18 cellular contexts compared by ENCODE assay signal in the genomic region with DNA sequence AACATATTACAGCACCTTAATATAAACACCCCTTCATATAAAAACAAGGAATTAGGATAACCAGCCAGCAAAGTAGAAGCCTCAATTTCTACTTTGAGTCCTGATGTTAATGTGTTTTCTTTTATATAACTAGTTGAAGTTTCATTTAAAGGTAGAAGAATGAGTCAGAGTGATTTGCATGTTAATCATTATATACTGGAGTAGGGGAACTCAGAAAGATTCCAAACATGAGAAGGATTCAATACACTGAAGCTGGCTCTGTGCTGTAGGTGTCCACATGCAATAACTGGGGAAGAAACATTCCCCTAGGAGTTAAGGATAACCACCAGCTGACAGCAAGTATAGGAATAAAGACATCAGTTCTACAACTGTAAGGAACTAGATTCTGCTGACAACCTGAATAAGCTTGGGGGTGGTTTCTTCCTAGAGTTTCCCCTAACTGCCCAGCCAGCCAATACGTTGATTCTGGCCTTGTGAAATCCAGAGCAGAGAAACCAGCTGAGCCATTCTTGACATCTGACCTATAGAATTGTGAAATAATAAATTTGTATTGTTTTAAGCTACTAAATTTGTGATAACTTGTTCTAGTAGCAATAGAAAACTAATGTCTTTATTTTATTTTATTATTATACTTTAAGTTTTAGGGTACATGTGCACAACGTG.
"Had no signal": no experiment of that assay in that cellular context is flagged by ENCODE, and none has a peak within 500 bp of the region (broad histone marks: within the 10 kb centered on the region; RNA-seq: fewer than 3 reads in every experiment).

No MANE protein-coding gene starts in this region.

- ATAC-seq: activated T-helper 17 cell treated with anti-CD3 and anti-CD28 coated beads, Interleukin-2, amount 50 U/mL, for 72 hours; natural killer cell had no signal

- DNase-seq: activated CD4-positive, alpha-beta T cell treated with anti-CD3 and anti-CD28 coated beads for 1 hour; activated CD4-positive, alpha-beta T cell treated with anti-CD3 and anti-CD28 coated beads, Interleukin-2, amount 50 U/mL, for 4 hours; activated naive CD4-positive, alpha-beta T cell treated with Interleukin-2 at 50 U/mL for 16 hours; activated T-cell treated with anti-CD3 and anti-CD28 coated beads for 4 hours; colonic mucosa; effector CD4-positive, alpha-beta T cell; hypothalamus; mesendoderm; natural killer cell; small intestine; stimulated activated CD4-positive, alpha-beta T cell treated with anti-CD3 and anti-CD28 coated beads, Interleukin-4, amount 100 ng/mL, for 4 hours; stimulated activated CD8-positive, alpha-beta memory T cell treated with anti-CD3 and anti-CD28 coated beads, Interleukin-4, amount 100 ng/mL, for 48 hours; stimulated activated naive CD4-positive, alpha-beta T cell treated with Interleukin-2 at 50 U/mL for 16 hours; T-helper 1 cell; T1000 had no signal

- H3K4me3 ChIP-seq: ascending aorta, colonic mucosa, right atrium auricular region had no signal
